ENCODE assay signal across 10 cellular contexts in genomic region chr17:14304876-14305636, GRCh38. TPM values are rescaled to one million over a fixed set of nuclear protein-coding genes. Genes with fewer than 3 reads are reported as not detected.
DNase-seq lines count a peak whose midpoint lies in the region; ATAC-seq and TF ChIP-seq lines count a peak whose summit lies in the region.
"Had no signal": no experiment of that assay in that cellular context is flagged by ENCODE, and none has a peak within 500 bp of the region (broad histone marks: within the 10 kb centered on the region; RNA-seq: fewer than 3 reads in every experiment).

No MANE protein-coding gene starts in this region.

- H3K9me3 ChIP-seq in CD8-positive, alpha-beta T cell (ENCODE audit: low read length), result no peaks in the 10 kb centered on the region
- H3K9me3 ChIP-seq in HAP-1, result no peaks in the 10 kb centered on the region

- no peak for TF ChIP-seq CTCF in CD8-positive, alpha-beta T cell (IDR thresholded peaks at IDR 0.05)
- no peak for TF ChIP-seq CTCF in natural killer cell (IDR thresholded peaks at IDR 0.05)

- H3K9me3 Mint-ChIP-seq in CD8-positive, alpha-beta T cell, result no peaks in the 10 kb centered on the region
- no peaks in the 10 kb centered on the region for H3K9me3 Mint-ChIP-seq in central memory CD8-positive, alpha-beta T cell
- H3K9me3 Mint-ChIP-seq in natural killer cell, result no peaks in the 10 kb centered on the region

- H3K36me3 ChIP-seq in CD8-positive, alpha-beta T cell (ENCODE audit: insufficient read depth, low read length), result no peaks in the 10 kb centered on the region
- no peaks in the 10 kb centered on the region for H3K36me3 ChIP-seq in HAP-1 (replicated peaks)

- CTCF ChIA-PET in CD8-positive, alpha-beta T cell (lab: Charles Lee), result interaction anchor here (4.0 kb wide), 1 partner anchor 621 kb away, joined by 12 read pairs; no protein-coding TSS in a partner anchor

- peaks cover 51% of the 10 kb centered on the region for H3K4me1 ChIP-seq in CD8-positive, alpha-beta T cell (ENCODE audit: insufficient read depth, low read length)
- H3K4me1 ChIP-seq in HAP-1, result no peaks in the 10 kb centered on the region

- POLR2A ChIA-PET in CD8-positive, alpha-beta T cell (lab: Charles Lee), result interaction anchor here (0.8 kb wide), 1 partner anchor 14 kb away, joined by 3 read pairs; no protein-coding TSS in a partner anchor

- peaks cover 18% of the 10 kb centered on the region for H3K36me3 Mint-ChIP-seq in CD8-positive, alpha-beta T cell
- peaks cover 19% of the 10 kb centered on the region for H3K36me3 Mint-ChIP-seq in central memory CD8-positive, alpha-beta T cell (ENCODE audit: insufficient read depth)
- H3K36me3 Mint-ChIP-seq in natural killer cell, result no peaks in the 10 kb centered on the region

- H3K4me1 Mint-ChIP-seq in CD8-positive, alpha-beta T cell (ENCODE audit: low read depth), result peaks cover 59% of the 10 kb centered on the region
- H3K4me1 Mint-ChIP-seq in central memory CD8-positive, alpha-beta T cell, result peaks cover 30% of the 10 kb centered on the region
- peaks cover 45 to 57% of the 10 kb centered on the region in 2 donors for H3K4me1 Mint-ChIP-seq in natural killer cell

- H3K27me3 ChIP-seq in CD8-positive, alpha-beta T cell (ENCODE audit: insufficient read depth, low read length), result no peaks in the 10 kb centered on the region
- peaks cover 51% of the 10 kb centered on the region for H3K27me3 ChIP-seq in HAP-1 (ENCODE audit: low read depth)

- in situ Hi-C loops in HAP-1 (cut with MboI; ENCODE audit: low sequenced_read_pairs), result loop anchor here (25.0 kb wide), 3 partner anchors 93 to 968 kb away; no protein-coding TSS in a partner anchor

- no peak for DNase-seq in CD8-positive, alpha-beta T cell
- DNase-seq in M059J (ENCODE audit: low read depth) (peak; percentile 66), natural killer cell (no peak), NCI-H748 treated with DMSO at 0.1 percent for 48 hours (lab: John Stamatoyannopoulos, UW) (no peak), HAP-1 (ENCODE audit: low spot score in 2 of 2) (no peak), NCI-H510A (lab: John Stamatoyannopoulos, UW) (no peak)
- no peak for DNase-seq in central memory CD8-positive, alpha-beta T cell (ENCODE audit: low spot score in 2 of 2)
- no peak for DNase-seq in stimulated activated CD8-positive, alpha-beta memory T cell treated with anti-CD3 and anti-CD28 coated beads, Interleukin-4, amount 100 ng/mL, for 48 hours
- DNase-seq: GF-D8, nucleus accumbens had no signal

- peak overlapping the region; percentile 12 for H3K27ac Mint-ChIP-seq in CD8-positive, alpha-beta T cell
- H3K27ac Mint-ChIP-seq in central memory CD8-positive, alpha-beta T cell (ENCODE audit: low read depth), result no peak overlapping the region
- H3K27ac Mint-ChIP-seq in natural killer cell, result peak overlapping the region; percentile 23 to 56

- H3K27me3 Mint-ChIP-seq in CD8-positive, alpha-beta T cell (ENCODE audit: low read depth), result no peaks in the 10 kb centered on the region
- H3K27me3 Mint-ChIP-seq in central memory CD8-positive, alpha-beta T cell, result peaks cover 9% of the 10 kb centered on the region
- no peaks in the 10 kb centered on the region for H3K27me3 Mint-ChIP-seq in natural killer cell (ENCODE audit: low read depth in 2 of 2)

- H3K4me3 ChIP-seq in CD8-positive, alpha-beta T cell (ENCODE audit: low read depth, low read length), result no peak overlapping the region
- H3K4me3 ChIP-seq in HAP-1, result no peak overlapping the region

- no peak overlapping the region for H3K27ac ChIP-seq in CD8-positive, alpha-beta T cell (ENCODE audit: low read depth, low read length)

- intact Hi-C loops in CD8-positive, alpha-beta T cell (cut with DNase I, micrococcal nuclease), result loop anchor here (5.0 to 10.0 kb wide), 5 partner anchors 247 to 1288 kb away; partner anchors contain the start of gene ELAC2 (in 2 of the 2)
- intact Hi-C loops in natural killer cell (cut with micrococcal nuclease), result loop anchor here (5.0 to 10.0 kb wide), 3 partner anchors 250 to 1273 kb away; no protein-coding TSS in a partner anchor

- ATAC-seq in CD8-positive, alpha-beta T cell, result no peak
- ATAC-seq in central memory CD8-positive, alpha-beta T cell (replicated peaks; ENCODE audit: extremely low read depth, poor library complexity, severe bottlenecking), result no peak
- ATAC-seq in natural killer cell, result no peak

- peak overlapping the region; percentile 60 for H3K4me3 Mint-ChIP-seq in CD8-positive, alpha-beta T cell
- H3K4me3 Mint-ChIP-seq in central memory CD8-positive, alpha-beta T cell, result peak overlapping the region; percentile 14
- peak overlapping the region; percentile 69 for H3K4me3 Mint-ChIP-seq in natural killer cell

RNA-seq across cellular contexts. Expression of gene HS3ST3B1, which starts 4.2 kb away (rescaled TPM):
- total RNA-seq in CD8-positive, alpha-beta T cell, result 1 to 10 TPM; 8.1 to 8.4 TPM
- total RNA-seq in M059J (2014; rRNA removed; shearing (Covaris generic)), result 3.3 and 8.2 TPM in 2 replicates
- total RNA-seq in natural killer cell, result 10 to 100 TPM; 14.1 to 18.6 (median 17.1) TPM

Comparison
In these comparisons a context has a peak if more than half of its experiments do, and no peak if none do; other contexts are left out.
1. H3K4me3 Mint-ChIP-seq: peak in every context shown above with its lines; median percentile 69 in natural killer cell; 60 in CD8-positive, alpha-beta T cell; 14 in central memory CD8-positive, alpha-beta T cell.